Comparison of ENCODE assay signal across 8 cellular contexts in genomic region chr17:27065588-27065987, GRCh38.
"Had no signal": no experiment of that assay in that cellular context is flagged by ENCODE, and none has a peak within 500 bp of the region (broad histone marks: within the 10 kb centered on the region; RNA-seq: fewer than 3 reads in every experiment).

No MANE protein-coding gene starts in this region.

- FAIRE-seq: G401.6, GM12878, GM12891, GM12892, GM18507, GM19239 had no signal

- ATAC-seq: GM12878 had no signal

- DNase-seq: GDM1, GF-D8 had no signal

- H3K4me3 ChIP-seq: GM12878 had no signal
